1 cellular context compared by ENCODE assay signal in the genomic region with DNA sequence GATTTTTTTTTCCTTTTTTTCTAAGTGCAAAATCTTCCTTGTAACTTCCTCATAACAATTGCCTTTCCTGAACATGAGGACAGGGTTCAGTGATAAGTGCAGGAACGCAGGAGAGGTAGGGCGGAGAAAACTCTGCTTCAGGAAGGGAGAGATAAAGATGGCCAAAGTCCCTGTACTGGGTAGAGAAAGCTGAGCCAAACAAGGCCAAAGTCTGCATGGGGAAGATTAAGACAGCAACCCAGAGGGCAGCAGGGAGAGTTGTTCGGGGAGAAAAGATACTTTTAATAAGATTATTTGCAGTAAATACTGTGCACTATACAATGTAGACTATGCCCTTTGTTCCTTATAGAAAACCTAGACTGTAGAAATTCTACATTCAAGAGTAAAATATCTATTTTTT.
TF ChIP-seq lines count a peak whose summit lies in the region.

No MANE protein-coding gene starts in this region.

TF ChIP-seq in HepG2, 621 proteins besides CTCF, POLR2A, EP300 and RAD21 (continued from another document):
- TF ChIP-seq TFDP2 (CRISPR knock-in tag; IDR thresholded peaks at IDR 0.05) (0 out of 2 replicates have a peak, but pooled peaks have one; percentile 40), HOXA3 (CRISPR knock-in tag; IDR thresholded peaks at IDR 0.05) (peak; percentile 74), CC2D1A (CRISPR knock-in tag; IDR thresholded peaks at IDR 0.05) (no peak), PPARG (CRISPR knock-in tag; conservative IDR thresholded peaks at IDR 0.05) (0 out of 2 replicates have a peak, but pooled peaks have one; percentile 50), HDAC1 (CRISPR knock-in tag; IDR thresholded peaks at IDR 0.05) (peak; percentile 62), SIN3B (IDR thresholded peaks at IDR 0.05; ENCODE audit: low read length) (no peak), ZNF772 (CRISPR knock-in tag; IDR thresholded peaks at IDR 0.05) (0 out of 2 replicates have a peak, but pooled peaks have one; percentile 34), CCDC6 (CRISPR knock-in tag; IDR thresholded peaks at IDR 0.05) (0 out of 2 replicates have a peak, but pooled peaks have one; percentile 34), FOXA3 (CRISPR knock-in tag; IDR thresholded peaks at IDR 0.05) (peak; percentile 63), MIXL1 (CRISPR knock-in tag; IDR thresholded peaks at IDR 0.05) (peak; percentile 80), ZNF331 (CRISPR knock-in tag; IDR thresholded peaks at IDR 0.05) (peak; percentile 76), SMAD3 (CRISPR knock-in tag; IDR thresholded peaks at IDR 0.05) (0 out of 2 replicates have a peak, but pooled peaks have one; percentile 29), SOX5 (CRISPR knock-in tag; IDR thresholded peaks at IDR 0.05; ENCODE audit: borderline replicate concordance) (peak; percentile 77), ZBTB7B (CRISPR knock-in tag; IDR thresholded peaks at IDR 0.05) (0 out of 2 replicates have a peak, but pooled peaks have one; percentile 26), GATAD2A (CRISPR knock-in tag; IDR thresholded peaks at IDR 0.05) (peak; percentile 87), CEBPG (CRISPR knock-in tag; IDR thresholded peaks at IDR 0.05) (peak; percentile 46), MIER3 (CRISPR knock-in tag; IDR thresholded peaks at IDR 0.05; ENCODE audit: borderline replicate concordance) (peak; percentile 79; the same call in 1 of the 2 replicates), BCL3 (CRISPR knock-in tag; IDR thresholded peaks at IDR 0.05) (no peak), NR2F6 (IDR thresholded peaks at IDR 0.05) (no peak; the same call in 1 of the 2 replicates), NR2F6 (CRISPR knock-in tag; IDR thresholded peaks at IDR 0.05) (0 out of 2 replicates have a peak, but pooled peaks have one; percentile 44), PHF5A (CRISPR knock-in tag; IDR thresholded peaks at IDR 0.05; ENCODE audit: low read depth, unreplicated experiment) (peak; percentile 53), ZNF430 (CRISPR knock-in tag; IDR thresholded peaks at IDR 0.05) (0 out of 2 replicates have a peak, but pooled peaks have one; percentile 48), KMT2A (CRISPR knock-in tag; IDR thresholded peaks at IDR 0.05) (0 out of 2 replicates have a peak, but pooled peaks have one; percentile 28), PHF21A (CRISPR knock-in tag; IDR thresholded peaks at IDR 0.05) (peak; percentile 48; the same call in 1 of the 2 replicates), ZNF34 (CRISPR knock-in tag; IDR thresholded peaks at IDR 0.05; ENCODE audit: borderline replicate concordance) (no peak), HMGXB3 (CRISPR knock-in tag; IDR thresholded peaks at IDR 0.05; ENCODE audit: borderline replicate concordance) (peak; percentile 44; the same call in 1 of the 2 replicates), SCMH1 (CRISPR knock-in tag; IDR thresholded peaks at IDR 0.05; ENCODE audit: borderline replicate concordance) (no peak), NCOA2 (CRISPR knock-in tag; IDR thresholded peaks at IDR 0.05) (peak; percentile 77), ZMYM4 (CRISPR knock-in tag; IDR thresholded peaks at IDR 0.05) (peak; percentile 64; the same call in 1 of the 2 replicates), ETV5 (CRISPR knock-in tag; IDR thresholded peaks at IDR 0.05; ENCODE audit: borderline replicate concordance) (peak; percentile 84), FOXO1 (CRISPR knock-in tag; IDR thresholded peaks at IDR 0.05) (peak; percentile 89)
- TF ChIP-seq, protein P1, sequence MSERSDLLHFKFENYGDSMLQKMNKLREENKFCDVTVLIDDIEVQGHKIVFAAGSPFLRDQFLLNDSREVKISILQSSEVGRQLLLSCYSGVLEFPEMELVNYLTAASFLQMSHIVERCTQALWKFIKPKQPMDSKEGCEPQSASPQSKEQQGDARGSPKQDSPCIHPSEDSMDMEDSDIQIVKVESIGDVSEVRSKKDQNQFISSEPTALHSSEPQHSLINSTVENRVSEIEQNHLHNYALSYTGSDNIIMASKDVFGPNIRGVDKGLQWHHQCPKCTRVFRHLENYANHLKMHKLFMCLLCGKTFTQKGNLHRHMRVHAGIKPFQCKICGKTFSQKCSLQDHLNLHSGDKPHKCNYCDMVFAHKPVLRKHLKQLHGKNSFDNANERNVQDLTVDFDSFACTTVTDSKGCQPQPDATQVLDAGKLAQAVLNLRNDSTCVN (CRISPR knock-in tag; IDR thresholded peaks at IDR 0.05; ENCODE audit: borderline replicate concordance) = 0 out of 2 replicates have a peak, but pooled peaks have one; percentile 31
- TF ChIP-seq, protein P2, sequence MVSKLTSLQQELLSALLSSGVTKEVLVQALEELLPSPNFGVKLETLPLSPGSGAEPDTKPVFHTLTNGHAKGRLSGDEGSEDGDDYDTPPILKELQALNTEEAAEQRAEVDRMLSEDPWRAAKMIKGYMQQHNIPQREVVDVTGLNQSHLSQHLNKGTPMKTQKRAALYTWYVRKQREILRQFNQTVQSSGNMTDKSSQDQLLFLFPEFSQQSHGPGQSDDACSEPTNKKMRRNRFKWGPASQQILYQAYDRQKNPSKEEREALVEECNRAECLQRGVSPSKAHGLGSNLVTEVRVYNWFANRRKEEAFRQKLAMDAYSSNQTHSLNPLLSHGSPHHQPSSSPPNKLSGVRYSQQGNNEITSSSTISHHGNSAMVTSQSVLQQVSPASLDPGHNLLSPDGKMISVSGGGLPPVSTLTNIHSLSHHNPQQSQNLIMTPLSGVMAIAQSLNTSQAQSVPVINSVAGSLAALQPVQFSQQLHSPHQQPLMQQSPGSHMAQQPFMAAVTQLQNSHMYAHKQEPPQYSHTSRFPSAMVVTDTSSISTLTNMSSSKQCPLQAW (CRISPR knock-in tag; IDR thresholded peaks at IDR 0.05) = 0 out of 2 replicates have a peak, but pooled peaks have one; percentile 23
